In genomic region chr7:150435390-150436073, GRCh38 we compare ENCODE assay signal across 9 cellular contexts. TPM values are rescaled to one million over a fixed set of nuclear protein-coding genes. Genes with fewer than 3 reads are reported as not detected.
DNase-seq lines count a peak whose midpoint lies in the region; ATAC-seq lines count a peak whose summit lies in the region.
"Had no signal": no experiment of that assay in that cellular context is flagged by ENCODE, and none has a peak within 500 bp of the region (broad histone marks: within the 10 kb centered on the region; RNA-seq: fewer than 3 reads in every experiment).

No MANE protein-coding gene starts in this region.

- H3K9ac ChIP-seq in Karpas-422 (ENCODE audit: low read length), result no peak overlapping the region

- peaks cover 58% of the 10 kb centered on the region for H3K4me1 Mint-ChIP-seq in activated CD8-positive, alpha-beta memory T cell treated with anti-CD3 and anti-CD28 coated beads, Interleukin-2, amount 10 ng/mL, durations not matched to agents 7 days and 5 days
- peaks cover 54% of the 10 kb centered on the region for H3K4me1 Mint-ChIP-seq in stimulated activated naive CD8-positive, alpha-beta T cell treated with anti-CD3 and anti-CD28 coated beads, Interleukin-15, Interleukin-2, amounts not matched to agents 100 ng/mL and 50 ng/mL, for 24 hours (ENCODE audit: low read depth)

- CTCF ChIA-PET in activated CD8-positive, alpha-beta memory T cell treated with anti-CD3 and anti-CD28 coated beads, Interleukin-2, amount 10 ng/mL, durations not matched to agents 7 days and 5 days (lab: Charles Lee), result interaction anchor here (0.6 kb wide), 1 partner anchor 46 kb away, joined by 3 read pairs; no protein-coding TSS in a partner anchor

- no peaks in the 10 kb centered on the region for H3K9me2 ChIP-seq in Karpas-422 (replicated peaks; ENCODE audit: insufficient read depth, low read length)

- H3K9me3 Mint-ChIP-seq in activated CD8-positive, alpha-beta memory T cell treated with anti-CD3 and anti-CD28 coated beads, Interleukin-2, amount 10 ng/mL, durations not matched to agents 7 days and 5 days (ENCODE audit: low read depth), result no peaks in the 10 kb centered on the region
- no peaks in the 10 kb centered on the region for H3K9me3 Mint-ChIP-seq in stimulated activated naive CD8-positive, alpha-beta T cell treated with anti-CD3 and anti-CD28 coated beads, Interleukin-15, Interleukin-2, amounts not matched to agents 100 ng/mL and 50 ng/mL, for 24 hours

- ATAC-seq in activated CD8-positive, alpha-beta memory T cell treated with anti-CD3 and anti-CD28 coated beads, Interleukin-2, amount 10 ng/mL, durations not matched to agents 7 days and 5 days, result no peak
- ATAC-seq in HG02970 (IDR thresholded peaks at IDR 0.05; ENCODE audit: low FRiP score, unreplicated experiment), result peak; percentile 93

- H4K20me1 ChIP-seq in Karpas-422 (ENCODE audit: insufficient read depth, low read depth, low read length), result no peaks in the 10 kb centered on the region

- H3K36me3 ChIP-seq in Karpas-422 (ENCODE audit: insufficient read depth, low read length), result no peaks in the 10 kb centered on the region

- no peaks in the 10 kb centered on the region for H3K79me2 ChIP-seq in Karpas-422 (ENCODE audit: low read length)

- no peak overlapping the region for H3K4me3 Mint-ChIP-seq in activated CD8-positive, alpha-beta memory T cell treated with anti-CD3 and anti-CD28 coated beads, Interleukin-2, amount 10 ng/mL, durations not matched to agents 7 days and 5 days
- H3K4me3 Mint-ChIP-seq in stimulated activated naive CD8-positive, alpha-beta T cell treated with anti-CD3 and anti-CD28 coated beads, Interleukin-15, Interleukin-2, amounts not matched to agents 100 ng/mL and 50 ng/mL, for 24 hours, result no peak overlapping the region

- no peak overlapping the region for H2AFZ ChIP-seq in Karpas-422 (ENCODE audit: low read length)

- H3K27me3 Mint-ChIP-seq in activated CD8-positive, alpha-beta memory T cell treated with anti-CD3 and anti-CD28 coated beads, Interleukin-2, amount 10 ng/mL, durations not matched to agents 7 days and 5 days, result peaks cover 2% of the 10 kb centered on the region
- no peaks in the 10 kb centered on the region for H3K27me3 Mint-ChIP-seq in stimulated activated naive CD8-positive, alpha-beta T cell treated with anti-CD3 and anti-CD28 coated beads, Interleukin-15, Interleukin-2, amounts not matched to agents 100 ng/mL and 50 ng/mL, for 24 hours

- no peak overlapping the region for H3K4me2 ChIP-seq in Karpas-422 (ENCODE audit: low read depth, low read length, poor library complexity, severe bottlenecking)

- 0 out of 2 replicates have a peak, but pooled peaks cover 3% of the 10 kb centered on the region for H3K4me1 ChIP-seq in Karpas-422 (ENCODE audit: low read length)

- H3K36me3 Mint-ChIP-seq in activated CD8-positive, alpha-beta memory T cell treated with anti-CD3 and anti-CD28 coated beads, Interleukin-2, amount 10 ng/mL, durations not matched to agents 7 days and 5 days, result peaks cover 16% of the 10 kb centered on the region
- H3K36me3 Mint-ChIP-seq in stimulated activated naive CD8-positive, alpha-beta T cell treated with anti-CD3 and anti-CD28 coated beads, Interleukin-15, Interleukin-2, amounts not matched to agents 100 ng/mL and 50 ng/mL, for 24 hours (ENCODE audit: low read depth), result no peaks in the 10 kb centered on the region

- peak overlapping the region; percentile 17 for H3K27ac Mint-ChIP-seq in activated CD8-positive, alpha-beta memory T cell treated with anti-CD3 and anti-CD28 coated beads, Interleukin-2, amount 10 ng/mL, durations not matched to agents 7 days and 5 days
- peak overlapping the region; percentile 18 for H3K27ac Mint-ChIP-seq in stimulated activated naive CD8-positive, alpha-beta T cell treated with anti-CD3 and anti-CD28 coated beads, Interleukin-15, Interleukin-2, amounts not matched to agents 100 ng/mL and 50 ng/mL, for 24 hours

- peak; percentile 39 for DNase-seq in activated CD8-positive, alpha-beta memory T cell treated with anti-CD3 and anti-CD28 coated beads, Interleukin-2, amount 10 ng/mL, durations not matched to agents 7 days and 5 days
- DNase-seq in activated CD8-positive, alpha-beta memory T cell treated with anti-CD3 and anti-CD28 coated beads, Interleukin-2, amount 50 U/mL, for 4 hours, result no peak
- peak; percentile 1 for DNase-seq in SIG-M5 (lab: John Stamatoyannopoulos, UW)
- DNase-seq in DMS79 (lab: John Stamatoyannopoulos, UW), result no peak
- DNase-seq in Karpas-422, result no peak
- no peak for DNase-seq in EL

- H3K9me3 ChIP-seq in Karpas-422 (ENCODE audit: low read length), result no peaks in the 10 kb centered on the region

- no peak overlapping the region for H3K27ac ChIP-seq in Karpas-422 (ENCODE audit: low read length)

- H3K27me3 ChIP-seq in Karpas-422 (ENCODE audit: low read length), result no peaks in the 10 kb centered on the region

- H3K4me3 ChIP-seq in Karpas-422 (ENCODE audit: low read length), result no peak overlapping the region

RNA-seq across cellular contexts. Expression of gene GIMAP8, which starts 14.9 kb away (rescaled TPM):
- total RNA-seq in activated CD8-positive, alpha-beta memory T cell treated with anti-CD3 and anti-CD28 coated beads, Interleukin-2, amount 10 ng/mL, durations not matched to agents 7 days and 5 days, result 10 to 100 TPM in 1 of 2 experiments, 1 to 10 TPM in 1; 9.9 to 13.1 TPM
- total RNA-seq in Karpas-422 (2014; rRNA removed; shearing (Covaris generic); ENCODE audit: low replicate concordance), result not detected in 2 replicates
- total RNA-seq: NCI-H460 had no signal

RNA-seq across cellular contexts. Expression of gene ZNF775, which starts 56.4 kb away (rescaled TPM):
- 1 to 10 TPM; 7.5 to 8.4 TPM for total RNA-seq in activated CD8-positive, alpha-beta memory T cell treated with anti-CD3 and anti-CD28 coated beads, Interleukin-2, amount 10 ng/mL, durations not matched to agents 7 days and 5 days
- 1.5 and 4.7 TPM in 2 replicates for total RNA-seq in Karpas-422 (2014; rRNA removed; shearing (Covaris generic); ENCODE audit: low replicate concordance)

Comparison
In these comparisons a context has a peak if more than half of its experiments do, and no peak if none do; other contexts are left out.
1. DNase-seq: peak in activated CD8-positive, alpha-beta memory T cell treated with anti-CD3 and anti-CD28 coated beads, Interleukin-2, amount 10 ng/mL, durations not matched to agents 7 days and 5 days (single experiment) and SIG-M5 (single experiment); none in activated CD8-positive, alpha-beta memory T cell treated with anti-CD3 and anti-CD28 coated beads, Interleukin-2, amount 50 U/mL, for 4 hours (single experiment), DMS79 (single experiment), Karpas-422 (single experiment) and EL (single experiment).
2. RNA of gene GIMAP8, which starts 14.9 kb away (total RNA-seq): 9.9 to 13.1 TPM in activated CD8-positive, alpha-beta memory T cell treated with anti-CD3 and anti-CD28 coated beads, Interleukin-2, amount 10 ng/mL, durations not matched to agents 7 days and 5 days; not detected in Karpas-422; every median in the first group is over 10 times any median in the second.